In the genomic region with DNA sequence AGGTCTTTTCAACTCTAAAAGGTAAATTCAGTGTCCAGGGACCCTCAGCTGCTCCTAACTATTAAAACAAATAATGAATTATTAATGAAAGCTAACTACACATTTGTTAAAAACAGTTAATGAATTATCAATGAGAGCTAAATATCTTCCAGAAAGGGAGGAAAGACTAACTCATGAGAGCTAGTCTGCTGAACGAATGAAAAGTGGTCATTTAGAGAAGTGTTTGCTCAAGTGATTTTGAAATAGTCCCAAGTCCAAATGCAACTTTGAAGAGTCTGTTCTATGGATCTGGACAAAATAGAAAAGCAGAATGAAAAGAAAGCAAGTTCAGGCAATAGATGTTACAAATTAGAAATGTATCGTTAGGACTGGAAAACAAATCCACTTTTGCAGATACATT, we compare ENCODE assay signal across 1 cellular context.
A peak's percentile ranks its signal among the peaks of the same experiment; 100 is the strongest.
TF ChIP-seq lines count a peak whose summit lies in the region.

No MANE protein-coding gene starts in this region.

TF ChIP-seq in HepG2, 621 proteins besides CTCF, POLR2A, EP300 and RAD21 (continued from another document and continues in another):
- TF ChIP-seq SAP130 (CRISPR knock-in tag; IDR thresholded peaks at IDR 0.05; ENCODE audit: low read depth) (peak; percentile 29; the same call in 1 of the 2 replicates), NRL (CRISPR knock-in tag; IDR thresholded peaks at IDR 0.05; ENCODE audit: borderline replicate concordance) (no peak), MIXL1 (CRISPR knock-in tag; IDR thresholded peaks at IDR 0.05) (peak; percentile 96), FOSL1 (CRISPR knock-in tag; IDR thresholded peaks at IDR 0.05; ENCODE audit: borderline replicate concordance) (no peak), ZNF251 (CRISPR knock-in tag; IDR thresholded peaks at IDR 0.05) (no peak), ZNF709 (CRISPR knock-in tag; IDR thresholded peaks at IDR 0.05) (no peak), ARID2 (CRISPR knock-in tag; IDR thresholded peaks at IDR 0.05; ENCODE audit: borderline replicate concordance) (peak; percentile 13; the same call in 1 of the 2 replicates), KLF11 (CRISPR knock-in tag; IDR thresholded peaks at IDR 0.05) (no peak), HDAC2 (CRISPR knock-in tag; IDR thresholded peaks at IDR 0.05) (peak; percentile 61; the same call in 1 of the 2 replicates), MLLT10 (CRISPR knock-in tag; IDR thresholded peaks at IDR 0.05) (no peak), ZNF83 (CRISPR knock-in tag; IDR thresholded peaks at IDR 0.05; ENCODE audit: borderline replicate concordance) (no peak), RXRA (CRISPR knock-in tag; IDR thresholded peaks at IDR 0.05) (no peak), ZNF766 (CRISPR knock-in tag; IDR thresholded peaks at IDR 0.05; ENCODE audit: borderline replicate concordance) (no peak), ZNF510 (CRISPR knock-in tag; IDR thresholded peaks at IDR 0.05; ENCODE audit: low read depth) (no peak), ZNF350 (CRISPR knock-in tag; IDR thresholded peaks at IDR 0.05; ENCODE audit: borderline replicate concordance, low read depth) (no peak), ADNP (CRISPR knock-in tag; IDR thresholded peaks at IDR 0.05) (no peak), ZNF33A (CRISPR knock-in tag; IDR thresholded peaks at IDR 0.05; ENCODE audit: borderline replicate concordance) (no peak), DR1 (CRISPR knock-in tag; IDR thresholded peaks at IDR 0.05) (no peak), ZNF446 (CRISPR knock-in tag; IDR thresholded peaks at IDR 0.05) (no peak), PHF20 (CRISPR knock-in tag; IDR thresholded peaks at IDR 0.05) (no peak), CC2D1A (CRISPR knock-in tag; IDR thresholded peaks at IDR 0.05) (no peak), CENPT (CRISPR knock-in tag; IDR thresholded peaks at IDR 0.05; ENCODE audit: low read depth) (no peak), NFIC (IDR thresholded peaks at IDR 0.05; ENCODE audit: low read length) (peak; percentile 81)
- TF ChIP-seq, protein P1, sequence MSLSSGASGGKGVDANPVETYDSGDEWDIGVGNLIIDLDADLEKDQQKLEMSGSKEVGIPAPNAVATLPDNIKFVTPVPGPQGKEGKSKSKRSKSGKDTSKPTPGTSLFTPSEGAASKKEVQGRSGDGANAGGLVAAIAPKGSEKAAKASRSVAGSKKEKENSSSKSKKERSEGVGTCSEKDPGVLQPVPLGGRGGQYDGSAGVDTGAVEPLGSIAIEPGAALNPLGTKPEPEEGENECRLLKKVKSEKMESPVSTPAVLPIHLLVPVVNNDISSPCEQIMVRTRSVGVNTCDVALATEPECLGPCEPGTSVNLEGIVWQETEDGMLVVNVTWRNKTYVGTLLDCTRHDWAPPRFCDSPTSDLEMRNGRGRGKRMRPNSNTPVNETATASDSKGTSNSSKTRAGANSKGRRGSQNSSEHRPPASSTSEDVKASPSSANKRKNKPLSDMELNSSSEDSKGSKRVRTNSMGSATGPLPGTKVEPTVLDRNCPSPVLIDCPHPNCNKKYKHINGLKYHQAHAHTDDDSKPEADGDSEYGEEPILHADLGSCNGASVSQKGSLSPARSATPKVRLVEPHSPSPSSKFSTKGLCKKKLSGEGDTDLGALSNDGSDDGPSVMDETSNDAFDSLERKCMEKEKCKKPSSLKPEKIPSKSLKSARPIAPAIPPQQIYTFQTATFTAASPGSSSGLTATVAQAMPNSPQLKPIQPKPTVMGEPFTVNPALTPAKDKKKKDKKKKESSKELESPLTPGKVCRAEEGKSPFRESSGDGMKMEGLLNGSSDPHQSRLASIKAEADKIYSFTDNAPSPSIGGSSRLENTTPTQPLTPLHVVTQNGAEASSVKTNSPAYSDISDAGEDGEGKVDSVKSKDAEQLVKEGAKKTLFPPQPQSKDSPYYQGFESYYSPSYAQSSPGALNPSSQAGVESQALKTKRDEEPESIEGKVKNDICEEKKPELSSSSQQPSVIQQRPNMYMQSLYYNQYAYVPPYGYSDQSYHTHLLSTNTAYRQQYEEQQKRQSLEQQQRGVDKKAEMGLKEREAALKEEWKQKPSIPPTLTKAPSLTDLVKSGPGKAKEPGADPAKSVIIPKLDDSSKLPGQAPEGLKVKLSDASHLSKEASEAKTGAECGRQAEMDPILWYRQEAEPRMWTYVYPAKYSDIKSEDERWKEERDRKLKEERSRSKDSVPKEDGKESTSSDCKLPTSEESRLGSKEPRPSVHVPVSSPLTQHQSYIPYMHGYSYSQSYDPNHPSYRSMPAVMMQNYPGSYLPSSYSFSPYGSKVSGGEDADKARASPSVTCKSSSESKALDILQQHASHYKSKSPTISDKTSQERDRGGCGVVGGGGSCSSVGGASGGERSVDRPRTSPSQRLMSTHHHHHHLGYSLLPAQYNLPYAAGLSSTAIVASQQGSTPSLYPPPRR (CRISPR knock-in tag; IDR thresholded peaks at IDR 0.05; ENCODE audit: borderline replicate concordance): no peak; the same call in 1 of the 2 replicates
- TF ChIP-seq, protein P2, sequence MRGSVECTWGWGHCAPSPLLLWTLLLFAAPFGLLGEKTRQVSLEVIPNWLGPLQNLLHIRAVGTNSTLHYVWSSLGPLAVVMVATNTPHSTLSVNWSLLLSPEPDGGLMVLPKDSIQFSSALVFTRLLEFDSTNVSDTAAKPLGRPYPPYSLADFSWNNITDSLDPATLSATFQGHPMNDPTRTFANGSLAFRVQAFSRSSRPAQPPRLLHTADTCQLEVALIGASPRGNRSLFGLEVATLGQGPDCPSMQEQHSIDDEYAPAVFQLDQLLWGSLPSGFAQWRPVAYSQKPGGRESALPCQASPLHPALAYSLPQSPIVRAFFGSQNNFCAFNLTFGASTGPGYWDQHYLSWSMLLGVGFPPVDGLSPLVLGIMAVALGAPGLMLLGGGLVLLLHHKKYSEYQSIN (CRISPR knock-in tag; IDR thresholded peaks at IDR 0.05; ENCODE audit: borderline replicate concordance): no peak
- TF ChIP-seq, protein P3, sequence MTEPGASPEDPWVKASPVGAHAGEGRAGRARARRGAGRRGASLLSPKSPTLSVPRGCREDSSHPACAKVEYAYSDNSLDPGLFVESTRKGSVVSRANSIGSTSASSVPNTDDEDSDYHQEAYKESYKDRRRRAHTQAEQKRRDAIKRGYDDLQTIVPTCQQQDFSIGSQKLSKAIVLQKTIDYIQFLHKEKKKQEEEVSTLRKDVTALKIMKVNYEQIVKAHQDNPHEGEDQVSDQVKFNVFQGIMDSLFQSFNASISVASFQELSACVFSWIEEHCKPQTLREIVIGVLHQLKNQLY (CRISPR knock-in tag; IDR thresholded peaks at IDR 0.05): no peak
- TF ChIP-seq, protein P4, sequence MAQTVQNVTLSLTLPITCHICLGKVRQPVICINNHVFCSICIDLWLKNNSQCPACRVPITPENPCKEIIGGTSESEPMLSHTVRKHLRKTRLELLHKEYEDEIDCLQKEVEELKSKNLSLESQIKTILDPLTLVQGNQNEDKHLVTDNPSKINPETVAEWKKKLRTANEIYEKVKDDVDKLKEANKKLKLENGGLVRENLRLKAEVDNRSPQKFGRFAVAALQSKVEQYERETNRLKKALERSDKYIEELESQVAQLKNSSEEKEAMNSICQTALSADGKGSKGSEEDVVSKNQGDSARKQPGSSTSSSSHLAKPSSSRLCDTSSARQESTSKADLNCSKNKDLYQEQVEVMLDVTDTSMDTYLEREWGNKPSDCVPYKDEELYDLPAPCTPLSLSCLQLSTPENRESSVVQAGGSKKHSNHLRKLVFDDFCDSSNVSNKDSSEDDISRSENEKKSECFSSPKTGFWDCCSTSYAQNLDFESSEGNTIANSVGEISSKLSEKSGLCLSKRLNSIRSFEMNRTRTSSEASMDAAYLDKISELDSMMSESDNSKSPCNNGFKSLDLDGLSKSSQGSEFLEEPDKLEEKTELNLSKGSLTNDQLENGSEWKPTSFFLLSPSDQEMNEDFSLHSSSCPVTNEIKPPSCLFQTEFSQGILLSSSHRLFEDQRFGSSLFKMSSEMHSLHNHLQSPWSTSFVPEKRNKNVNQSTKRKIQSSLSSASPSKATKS (CRISPR knock-in tag; IDR thresholded peaks at IDR 0.05): no peak
- TF ChIP-seq, protein P5, sequence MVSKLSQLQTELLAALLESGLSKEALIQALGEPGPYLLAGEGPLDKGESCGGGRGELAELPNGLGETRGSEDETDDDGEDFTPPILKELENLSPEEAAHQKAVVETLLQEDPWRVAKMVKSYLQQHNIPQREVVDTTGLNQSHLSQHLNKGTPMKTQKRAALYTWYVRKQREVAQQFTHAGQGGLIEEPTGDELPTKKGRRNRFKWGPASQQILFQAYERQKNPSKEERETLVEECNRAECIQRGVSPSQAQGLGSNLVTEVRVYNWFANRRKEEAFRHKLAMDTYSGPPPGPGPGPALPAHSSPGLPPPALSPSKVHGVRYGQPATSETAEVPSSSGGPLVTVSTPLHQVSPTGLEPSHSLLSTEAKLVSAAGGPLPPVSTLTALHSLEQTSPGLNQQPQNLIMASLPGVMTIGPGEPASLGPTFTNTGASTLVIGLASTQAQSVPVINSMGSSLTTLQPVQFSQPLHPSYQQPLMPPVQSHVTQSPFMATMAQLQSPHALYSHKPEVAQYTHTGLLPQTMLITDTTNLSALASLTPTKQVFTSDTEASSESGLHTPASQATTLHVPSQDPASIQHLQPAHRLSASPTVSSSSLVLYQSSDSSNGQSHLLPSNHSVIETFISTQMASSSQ (IDR thresholded peaks at IDR 0.05; ENCODE audit: low read depth): peak; percentile 83
- TF ChIP-seq, protein P5 (CRISPR knock-in tag; IDR thresholded peaks at IDR 0.05; ENCODE audit: borderline replicate concordance): peak; percentile 80; the same call in 1 of the 2 replicates
- TF ChIP-seq, protein P6, sequence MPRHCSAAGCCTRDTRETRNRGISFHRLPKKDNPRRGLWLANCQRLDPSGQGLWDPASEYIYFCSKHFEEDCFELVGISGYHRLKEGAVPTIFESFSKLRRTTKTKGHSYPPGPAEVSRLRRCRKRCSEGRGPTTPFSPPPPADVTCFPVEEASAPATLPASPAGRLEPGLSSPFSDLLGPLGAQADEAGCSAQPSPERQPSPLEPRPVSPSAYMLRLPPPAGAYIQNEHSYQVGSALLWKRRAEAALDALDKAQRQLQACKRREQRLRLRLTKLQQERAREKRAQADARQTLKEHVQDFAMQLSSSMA (CRISPR knock-in tag; IDR thresholded peaks at IDR 0.05): no peak
- TF ChIP-seq, protein P7, sequence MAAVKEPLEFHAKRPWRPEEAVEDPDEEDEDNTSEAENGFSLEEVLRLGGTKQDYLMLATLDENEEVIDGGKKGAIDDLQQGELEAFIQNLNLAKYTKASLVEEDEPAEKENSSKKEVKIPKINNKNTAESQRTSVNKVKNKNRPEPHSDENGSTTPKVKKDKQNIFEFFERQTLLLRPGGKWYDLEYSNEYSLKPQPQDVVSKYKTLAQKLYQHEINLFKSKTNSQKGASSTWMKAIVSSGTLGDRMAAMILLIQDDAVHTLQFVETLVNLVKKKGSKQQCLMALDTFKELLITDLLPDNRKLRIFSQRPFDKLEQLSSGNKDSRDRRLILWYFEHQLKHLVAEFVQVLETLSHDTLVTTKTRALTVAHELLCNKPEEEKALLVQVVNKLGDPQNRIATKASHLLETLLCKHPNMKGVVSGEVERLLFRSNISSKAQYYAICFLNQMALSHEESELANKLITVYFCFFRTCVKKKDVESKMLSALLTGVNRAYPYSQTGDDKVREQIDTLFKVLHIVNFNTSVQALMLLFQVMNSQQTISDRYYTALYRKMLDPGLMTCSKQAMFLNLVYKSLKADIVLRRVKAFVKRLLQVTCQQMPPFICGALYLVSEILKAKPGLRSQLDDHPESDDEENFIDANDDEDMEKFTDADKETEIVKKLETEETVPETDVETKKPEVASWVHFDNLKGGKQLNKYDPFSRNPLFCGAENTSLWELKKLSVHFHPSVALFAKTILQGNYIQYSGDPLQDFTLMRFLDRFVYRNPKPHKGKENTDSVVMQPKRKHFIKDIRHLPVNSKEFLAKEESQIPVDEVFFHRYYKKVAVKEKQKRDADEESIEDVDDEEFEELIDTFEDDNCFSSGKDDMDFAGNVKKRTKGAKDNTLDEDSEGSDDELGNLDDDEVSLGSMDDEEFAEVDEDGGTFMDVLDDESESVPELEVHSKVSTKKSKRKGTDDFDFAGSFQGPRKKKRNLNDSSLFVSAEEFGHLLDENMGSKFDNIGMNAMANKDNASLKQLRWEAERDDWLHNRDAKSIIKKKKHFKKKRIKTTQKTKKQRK (IDR thresholded peaks at IDR 0.05; ENCODE audit: low read length): no peak
- TF ChIP-seq, protein P8, sequence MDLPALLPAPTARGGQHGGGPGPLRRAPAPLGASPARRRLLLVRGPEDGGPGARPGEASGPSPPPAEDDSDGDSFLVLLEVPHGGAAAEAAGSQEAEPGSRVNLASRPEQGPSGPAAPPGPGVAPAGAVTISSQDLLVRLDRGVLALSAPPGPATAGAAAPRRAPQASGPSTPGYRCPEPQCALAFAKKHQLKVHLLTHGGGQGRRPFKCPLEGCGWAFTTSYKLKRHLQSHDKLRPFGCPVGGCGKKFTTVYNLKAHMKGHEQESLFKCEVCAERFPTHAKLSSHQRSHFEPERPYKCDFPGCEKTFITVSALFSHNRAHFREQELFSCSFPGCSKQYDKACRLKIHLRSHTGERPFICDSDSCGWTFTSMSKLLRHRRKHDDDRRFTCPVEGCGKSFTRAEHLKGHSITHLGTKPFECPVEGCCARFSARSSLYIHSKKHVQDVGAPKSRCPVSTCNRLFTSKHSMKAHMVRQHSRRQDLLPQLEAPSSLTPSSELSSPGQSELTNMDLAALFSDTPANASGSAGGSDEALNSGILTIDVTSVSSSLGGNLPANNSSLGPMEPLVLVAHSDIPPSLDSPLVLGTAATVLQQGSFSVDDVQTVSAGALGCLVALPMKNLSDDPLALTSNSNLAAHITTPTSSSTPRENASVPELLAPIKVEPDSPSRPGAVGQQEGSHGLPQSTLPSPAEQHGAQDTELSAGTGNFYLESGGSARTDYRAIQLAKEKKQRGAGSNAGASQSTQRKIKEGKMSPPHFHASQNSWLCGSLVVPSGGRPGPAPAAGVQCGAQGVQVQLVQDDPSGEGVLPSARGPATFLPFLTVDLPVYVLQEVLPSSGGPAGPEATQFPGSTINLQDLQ (CRISPR knock-in tag; IDR thresholded peaks at IDR 0.05): no peak
- TF ChIP-seq, protein P9, sequence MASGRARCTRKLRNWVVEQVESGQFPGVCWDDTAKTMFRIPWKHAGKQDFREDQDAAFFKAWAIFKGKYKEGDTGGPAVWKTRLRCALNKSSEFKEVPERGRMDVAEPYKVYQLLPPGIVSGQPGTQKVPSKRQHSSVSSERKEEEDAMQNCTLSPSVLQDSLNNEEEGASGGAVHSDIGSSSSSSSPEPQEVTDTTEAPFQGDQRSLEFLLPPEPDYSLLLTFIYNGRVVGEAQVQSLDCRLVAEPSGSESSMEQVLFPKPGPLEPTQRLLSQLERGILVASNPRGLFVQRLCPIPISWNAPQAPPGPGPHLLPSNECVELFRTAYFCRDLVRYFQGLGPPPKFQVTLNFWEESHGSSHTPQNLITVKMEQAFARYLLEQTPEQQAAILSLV (CRISPR knock-in tag; IDR thresholded peaks at IDR 0.05; ENCODE audit: borderline replicate concordance): no peak
